10 cellular contexts compared by ENCODE assay signal in genomic region chr11:44633641-44634040, GRCh38.
DNase-seq lines count a peak whose midpoint lies in the region; ATAC-seq, FAIRE-seq and TF ChIP-seq lines count a peak whose summit lies in the region.
"Had no signal": no experiment of that assay in that cellular context is flagged by ENCODE, and none has a peak within 500 bp of the region (broad histone marks: within the 10 kb centered on the region; RNA-seq: fewer than 3 reads in every experiment).

No MANE protein-coding gene starts in this region.

- H3K9ac ChIP-seq in BLaER1 (no peak overlapping the region), mesendoderm (ENCODE audit: low read length) (no peak overlapping the region)

- no peak for ATAC-seq in HG03095 (IDR thresholded peaks at IDR 0.05; ENCODE audit: unreplicated experiment)
- ATAC-seq: natural killer cell treated with Interleukin-12 subunit alpha and Interleukin-12 subunit beta and Interleukin-15 and Interleukin-18, amount 100 ng/mL, for 72 hours had no signal

- H3K27ac Mint-ChIP-seq in activated T-helper 2 cell treated with anti-CD3 and anti-CD28 coated beads, Interferon-gamma antibody, Interleukin-2, Interleukin-4, amounts not matched to agents 10 μg/mL and 5 μg/mL and 100 μg/mL, durations not matched to agents 14 hours and 24 hours and 36 hours: no peak overlapping the region
- H3K27ac Mint-ChIP-seq: natural killer cell treated with Interleukin-12 subunit alpha and Interleukin-12 subunit beta and Interleukin-15 and Interleukin-18, amount 100 ng/mL, for 72 hours had no signal

- H3K9me3 Mint-ChIP-seq in activated T-helper 2 cell treated with anti-CD3 and anti-CD28 coated beads, Interferon-gamma antibody, Interleukin-2, Interleukin-4, amounts not matched to agents 10 μg/mL and 5 μg/mL and 100 μg/mL, durations not matched to agents 14 hours and 24 hours and 36 hours: no peaks in the 10 kb centered on the region
- H3K9me3 Mint-ChIP-seq: natural killer cell treated with Interleukin-12 subunit alpha and Interleukin-12 subunit beta and Interleukin-15 and Interleukin-18, amount 100 ng/mL, for 72 hours had no signal

- no peak overlapping the region for H2BK5ac ChIP-seq in mesendoderm (ENCODE audit: low read length)

- DNase-seq in activated T-helper 2 cell treated with anti-CD3 and anti-CD28 coated beads, Interferon-gamma antibody, Interleukin-2, Interleukin-4, amounts not matched to agents 10 μg/mL and 5 μg/mL and 100 μg/mL, durations not matched to agents 14 hours and 24 hours and 36 hours (ENCODE audit: low spot score): peak; percentile 5
- DNase-seq in mesendoderm (peak; percentile 31), erythroblast (lab: John Stamatoyannopoulos, UW) (no peak), frontal cortex (ENCODE audit: low spot score in 2 of 2) (no peak)
- DNase-seq: trophoblast cell had no signal

- peak; percentile 34; the same call in 1 of the 2 replicates for TF ChIP-seq CTCF in GM12875 (IDR thresholded peaks at IDR 0.05; ENCODE audit: borderline replicate concordance, insufficient read depth, low read depth, low read length)

- H2AK5ac ChIP-seq in mesendoderm (ENCODE audit: low read length): no peak overlapping the region

- H3K18ac ChIP-seq in mesendoderm (ENCODE audit: low read length): no peak overlapping the region

- H3K36me3 ChIP-seq in BLaER1: no peaks in the 10 kb centered on the region
- H3K36me3 ChIP-seq in mesendoderm (ENCODE audit: control insufficient read depth, insufficient read depth, low read length): no peaks in the 10 kb centered on the region
- H3K36me3 ChIP-seq: MG63 had no signal

- H3K4me2 ChIP-seq in BLaER1 (peak overlapping the region; percentile 86), mesendoderm (ENCODE audit: low read length) (no peak overlapping the region)

- no peak overlapping the region for H3K4ac ChIP-seq in mesendoderm (ENCODE audit: low read depth, low read length)

- H2BK15ac ChIP-seq in mesendoderm (replicated peaks; ENCODE audit: low read depth): no peak overlapping the region

- H3K27me3 ChIP-seq in BLaER1: no peaks in the 10 kb centered on the region
- H3K27me3 ChIP-seq in mesendoderm (ENCODE audit: insufficient read depth, low read length, poor library complexity): no peaks in the 10 kb centered on the region
- H3K27me3 ChIP-seq: MG63 had no signal

- no peak for TF ChIP-seq POLR2A in erythroblast (IDR thresholded peaks at IDR 0.05; ENCODE audit: low read length)

- H3K56ac ChIP-seq in mesendoderm (ENCODE audit: low read length): no peak overlapping the region

- no peak overlapping the region for H3K4me3 ChIP-seq in BLaER1
- H3K4me3 ChIP-seq in GM12875 (ENCODE audit: low read depth, low read length): no peak overlapping the region
- H3K4me3 ChIP-seq in mesendoderm (ENCODE audit: low read length): no peak overlapping the region
- H3K4me3 ChIP-seq: MG63 had no signal

- peaks cover 3% of the 10 kb centered on the region for H3K4me1 Mint-ChIP-seq in activated T-helper 2 cell treated with anti-CD3 and anti-CD28 coated beads, Interferon-gamma antibody, Interleukin-2, Interleukin-4, amounts not matched to agents 10 μg/mL and 5 μg/mL and 100 μg/mL, durations not matched to agents 14 hours and 24 hours and 36 hours (ENCODE audit: low read depth)

- no peak overlapping the region for H3K4me3 Mint-ChIP-seq in activated T-helper 2 cell treated with anti-CD3 and anti-CD28 coated beads, Interferon-gamma antibody, Interleukin-2, Interleukin-4, amounts not matched to agents 10 μg/mL and 5 μg/mL and 100 μg/mL, durations not matched to agents 14 hours and 24 hours and 36 hours (ENCODE audit: low read depth)
- H3K4me3 Mint-ChIP-seq: natural killer cell treated with Interleukin-12 subunit alpha and Interleukin-12 subunit beta and Interleukin-15 and Interleukin-18, amount 100 ng/mL, for 72 hours had no signal

- peaks cover 13% of the 10 kb centered on the region for H3K27me3 Mint-ChIP-seq in activated T-helper 2 cell treated with anti-CD3 and anti-CD28 coated beads, Interferon-gamma antibody, Interleukin-2, Interleukin-4, amounts not matched to agents 10 μg/mL and 5 μg/mL and 100 μg/mL, durations not matched to agents 14 hours and 24 hours and 36 hours (ENCODE audit: low read depth)

- H4K8ac ChIP-seq in mesendoderm (ENCODE audit: low read depth, low read length): no peak overlapping the region

- H3K79me2 ChIP-seq in mesendoderm (ENCODE audit: control insufficient read depth, insufficient read depth, low read length): no peaks in the 10 kb centered on the region

- no peak for FAIRE-seq in frontal cortex (lab: Jason Lieb, UNC)

- no peaks in the 10 kb centered on the region for H3K9me3 ChIP-seq in BLaER1
- H3K9me3 ChIP-seq: MG63 had no signal

- H2BK120ac ChIP-seq in mesendoderm (ENCODE audit: low read depth, low read length): no peak overlapping the region

- no peak overlapping the region for H3K27ac ChIP-seq in BLaER1
- H3K27ac ChIP-seq in mesendoderm (ENCODE audit: low read depth, low read length): no peak overlapping the region

- H3K4me1 ChIP-seq in BLaER1 (peaks cover 43% of the 10 kb centered on the region), mesendoderm (ENCODE audit: control insufficient read depth, low read depth, low read length) (peaks cover 5% of the 10 kb centered on the region)

- intact Hi-C loops in activated T-helper 2 cell treated with anti-CD3 and anti-CD28 coated beads, Interferon-gamma antibody, Interleukin-2, Interleukin-4, amounts not matched to agents 10 μg/mL and 5 μg/mL and 100 μg/mL, durations not matched to agents 14 hours and 24 hours and 36 hours (cut with micrococcal nuclease): no loop called here

- no peak overlapping the region for H3K23ac ChIP-seq in mesendoderm (ENCODE audit: low read length)

- H3K79me1 ChIP-seq in mesendoderm (ENCODE audit: low read length): no peaks in the 10 kb centered on the region

- no peak overlapping the region for H4K5ac ChIP-seq in mesendoderm (ENCODE audit: low read length)

- no peaks in the 10 kb centered on the region for H4K20me1 ChIP-seq in BLaER1

- no CpG with 5 or more reads among the region's 6 CpGs for WGBS in mesendoderm (ENCODE audit: extremely low coverage, insufficient coverage, low lambda C conversion rate)

- no peaks in the 10 kb centered on the region for H3K36me3 Mint-ChIP-seq in activated T-helper 2 cell treated with anti-CD3 and anti-CD28 coated beads, Interferon-gamma antibody, Interleukin-2, Interleukin-4, amounts not matched to agents 10 μg/mL and 5 μg/mL and 100 μg/mL, durations not matched to agents 14 hours and 24 hours and 36 hours (ENCODE audit: low read depth)
- H3K36me3 Mint-ChIP-seq: natural killer cell treated with Interleukin-12 subunit alpha and Interleukin-12 subunit beta and Interleukin-15 and Interleukin-18, amount 100 ng/mL, for 72 hours had no signal

Comparison
In these comparisons a context has a peak if more than half of its experiments do, and no peak if none do; other contexts are left out.
1. DNase-seq: peak in activated T-helper 2 cell treated with anti-CD3 and anti-CD28 coated beads, Interferon-gamma antibody, Interleukin-2, Interleukin-4, amounts not matched to agents 10 μg/mL and 5 μg/mL and 100 μg/mL, durations not matched to agents 14 hours and 24 hours and 36 hours (single experiment) and mesendoderm (single experiment); none in erythroblast (0 of 2) and frontal cortex (0 of 2).